In the genomic region with DNA sequence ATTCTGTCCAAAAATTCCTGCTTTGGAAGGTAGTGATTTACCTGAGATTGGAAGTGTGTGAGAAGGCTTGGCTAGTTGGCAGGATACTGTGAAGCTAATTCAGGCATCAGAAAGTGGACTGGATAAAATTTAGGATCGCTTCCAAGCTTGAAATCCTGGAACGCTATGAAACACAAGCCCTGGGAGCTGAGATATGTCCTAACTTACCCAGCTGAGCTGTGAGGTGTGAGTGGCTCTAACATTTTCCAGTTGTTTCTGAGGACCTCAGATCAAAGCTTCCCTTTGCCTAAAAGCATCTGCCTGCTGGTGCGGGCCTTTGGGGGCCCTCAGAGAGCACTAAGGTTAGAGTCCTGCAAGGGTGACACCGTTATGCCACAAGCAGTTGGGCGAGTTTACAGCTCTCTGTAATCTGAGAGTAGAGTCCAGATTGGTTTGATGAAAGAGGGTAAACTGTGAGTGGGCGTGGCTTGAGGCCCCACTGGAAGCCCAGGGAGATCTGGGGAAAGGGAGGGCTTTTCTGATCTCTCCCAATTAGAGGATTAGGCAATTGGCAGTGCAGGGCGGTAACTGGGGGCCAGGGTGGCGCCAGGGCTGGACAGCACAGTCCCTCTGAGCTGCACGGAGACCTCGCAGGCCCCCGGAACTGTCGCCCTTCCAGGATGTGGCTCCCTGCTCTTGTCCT, we compare ENCODE assay signal across 16 cellular contexts.
DNase-seq lines count a peak whose midpoint lies in the region; ATAC-seq and TF ChIP-seq lines count a peak whose summit lies in the region.
"Had no signal": no experiment of that assay in that cellular context is flagged by ENCODE, and none has a peak within 500 bp of the region (broad histone marks: within the 10 kb centered on the region; RNA-seq: fewer than 3 reads in every experiment).

No MANE protein-coding gene starts in this region.

- H3K27ac ChIP-seq in gastrocnemius medialis = no peak overlapping the region

- ATAC-seq in gastrocnemius medialis = peak; percentile 50 to 77
- ATAC-seq in GM21390 (IDR thresholded peaks at IDR 0.05; ENCODE audit: unreplicated experiment) = no peak
- ATAC-seq in GM18511 (IDR thresholded peaks at IDR 0.05; ENCODE audit: unreplicated experiment) = no peak
- ATAC-seq: stimulated activated naive B cell treated with anti-CD40 and anti-IgM and Interleukin-4, amounts not matched to agents 10 μg/mL and 1 μg/mL and 100 μg/mL, for 72 hours had no signal

- H3K36me3 ChIP-seq in H7 (replicated peaks; ENCODE audit: control insufficient read depth, insufficient read depth, low read length) (no peaks in the 10 kb centered on the region), gastrocnemius medialis (no peaks in the 10 kb centered on the region)

- H3K4me1 ChIP-seq in gastrocnemius medialis = no peaks in the 10 kb centered on the region

- no peaks in the 10 kb centered on the region for H3K9me3 ChIP-seq in gastrocnemius medialis

- in situ Hi-C loops in gastrocnemius medialis (cut with MboI; ENCODE audit: low sequenced_read_pairs in 4 of 4) = no loop called here

- TF ChIP-seq POLR2A in gastrocnemius medialis (IDR thresholded peaks at IDR 0.05) = no peak

- H3K4me3 ChIP-seq in H7 (ENCODE audit: insufficient read depth, low read depth, low read length) (peak overlapping the region; percentile 14; the same call in 1 of the 2 replicates), gastrocnemius medialis (peak overlapping the region in 2 of 4 donors; percentile 22 to 25)

- DNase-seq in H7 (peak; percentile 78), ecto neural progenitor cell (ENCODE audit: low spot score) (peak; percentile 70), left kidney (ENCODE audit: low read depth, low spot score) (peak; percentile 76), gastrocnemius medialis (no peak), globus pallidus (ENCODE audit: low spot score) (no peak), cerebellar nuclear complex (lab: John Stamatoyannopoulos, UW) (no peak)
- DNase-seq: activated CD4-positive, alpha-beta memory T cell treated with anti-CD3 and anti-CD28 coated beads for 36 hours; C1 segment of cervical spinal cord; KBM-7; midbrain; NCI-H1417; NCI-H510A treated with DMSO at 0.1 percent for 48 hours; stimulated activated CD4-positive, alpha-beta T cell treated with anti-CD3 and anti-CD28 coated beads, Interleukin-4, amount 100 ng/mL, for 4 hours; stimulated activated naive B cell treated with anti-CD40 and anti-IgM and Interleukin-4, amounts not matched to agents 10 μg/mL and 1 μg/mL and 100 μg/mL, for 72 hours had no signal

- H3K27me3 ChIP-seq in H7 (ENCODE audit: control insufficient read depth, insufficient read depth, low read length) (no peaks in the 10 kb centered on the region), gastrocnemius medialis (no peaks in the 10 kb centered on the region)

- TF ChIP-seq CTCF in gastrocnemius medialis (IDR thresholded peaks at IDR 0.05 in 4 of 5, conservative IDR thresholded peaks at IDR 0.05 in 1 of 5) = no peak

- intact Hi-C loops in gastrocnemius medialis (cut with DNase I; ENCODE audit: low total_unique reads) = no loop called here

Comparison
In these comparisons a context has a peak if more than half of its experiments do, and no peak if none do; other contexts are left out.
1. DNase-seq: peak in H7 (single experiment), ecto neural progenitor cell (single experiment) and left kidney (single experiment); none in gastrocnemius medialis (0 of 2), globus pallidus (single experiment) and cerebellar nuclear complex (0 of 2).
2. ATAC-seq: peak in gastrocnemius medialis (2 of 2); none in GM21390 (single experiment) and GM18511 (single experiment).